8 cellular contexts compared by ENCODE assay signal in genomic region chr19:4066176-4066606, GRCh38. TPM values are rescaled to one million over a fixed set of nuclear protein-coding genes. Genes with fewer than 3 reads are reported as not detected.
DNase-seq lines count a peak whose midpoint lies in the region; ATAC-seq, FAIRE-seq and TF ChIP-seq lines count a peak whose summit lies in the region.

No MANE protein-coding gene starts in this region.

- no peak for TF ChIP-seq POLR2A in esophagus muscularis mucosa (IDR thresholded peaks at IDR 0.05; ENCODE audit: low read depth)
- TF ChIP-seq POLR2A in ovary (IDR thresholded peaks at IDR 0.05) = no peak

- H3K36me3 ChIP-seq in esophagus muscularis mucosa (peaks cover 0 to 9% (median 8%) of the 10 kb centered on the region in 4 donors), ovary (no peaks in the 10 kb centered on the region)

- H3K4me3 ChIP-seq in GM12864 (ENCODE audit: low read depth, low read length) (peak overlapping the region; percentile 83), esophagus muscularis mucosa (peak overlapping the region; percentile 90 to 100 (median 100)), ovary (peak overlapping the region; percentile 91)

- H3K9me3 ChIP-seq in esophagus muscularis mucosa (no peaks in the 10 kb centered on the region), ovary (no peaks in the 10 kb centered on the region)

- POLR2A ChIA-PET in activated CD4-positive, alpha-beta T cell treated with anti-CD3 and anti-CD28 coated beads, Interleukin-2, amount 10 ng/mL, durations not matched to agents 7 days and 5 days (lab: Charles Lee) = no interaction called here

- peak overlapping the region; percentile 63 for H3K4me3 Mint-ChIP-seq in activated CD4-positive, alpha-beta T cell treated with anti-CD3 and anti-CD28 coated beads, Interleukin-2, amount 10 ng/mL, durations not matched to agents 7 days and 5 days

- H3K4me1 ChIP-seq in esophagus muscularis mucosa = peaks cover 28 to 51% (median 49%) of the 10 kb centered on the region in 4 donors
- H3K4me1 ChIP-seq in ovary (ENCODE audit: insufficient read depth) = peaks cover 27% of the 10 kb centered on the region

- no peaks in the 10 kb centered on the region for H3K27me3 ChIP-seq in esophagus muscularis mucosa
- no peaks in the 10 kb centered on the region for H3K27me3 ChIP-seq in ovary

- CTCF ChIA-PET in activated CD4-positive, alpha-beta T cell treated with anti-CD3 and anti-CD28 coated beads, Interleukin-2, amount 10 ng/mL, durations not matched to agents 7 days and 5 days (lab: Charles Lee) = no interaction called here

- WGBS in esophagus muscularis mucosa = no CpG with 5 or more reads among the region's 31 CpGs
- 0 to 1% (median 0%) methylated on average over 1 to 31 of the region's 31 CpGs for WGBS in ovary, 3 donors

- H3K9me3 Mint-ChIP-seq in activated CD4-positive, alpha-beta T cell treated with anti-CD3 and anti-CD28 coated beads, Interleukin-2, amount 10 ng/mL, durations not matched to agents 7 days and 5 days = no peaks in the 10 kb centered on the region

- intact Hi-C loops in esophagus muscularis mucosa (cut with DNase I) (loop anchor here (5.0 kb wide), 1 partner anchor 56 kb away; the partner anchor contains the start of gene MAP2K2), ovary (cut with DNase I) (no loop called here)

- no peak for DNase-seq in GM12864 (ENCODE audit: low read depth)
- peak; percentile 53 for DNase-seq in activated CD4-positive, alpha-beta T cell treated with anti-CD3 and anti-CD28 coated beads, Interleukin-2, amount 10 ng/mL, durations not matched to agents 7 days and 5 days
- no peak for DNase-seq in esophagus muscularis mucosa (ENCODE audit: extremely low spot score)
- peak; percentile 75 to 86 (median 85) for DNase-seq in ovary
- no peak for DNase-seq in frontal cortex (ENCODE audit: low spot score in 2 of 2)
- DNase-seq in NCI-H1092 (lab: John Stamatoyannopoulos, UW) = no peak
- DNase-seq in SHP77 (lab: John Stamatoyannopoulos, UW) = no peak

- no peaks in the 10 kb centered on the region for H3K27me3 Mint-ChIP-seq in activated CD4-positive, alpha-beta T cell treated with anti-CD3 and anti-CD28 coated beads, Interleukin-2, amount 10 ng/mL, durations not matched to agents 7 days and 5 days

- H3K27ac ChIP-seq in esophagus muscularis mucosa (replicated peaks in 1 of 4) (peak overlapping the region; percentile 98 to 99 (median 99)), ovary (peak overlapping the region; percentile 93 to 96)

- FAIRE-seq in frontal cortex (lab: Jason Lieb, UNC) = no peak

- H3K4me1 Mint-ChIP-seq in activated CD4-positive, alpha-beta T cell treated with anti-CD3 and anti-CD28 coated beads, Interleukin-2, amount 10 ng/mL, durations not matched to agents 7 days and 5 days = peaks cover 28% of the 10 kb centered on the region

- TF ChIP-seq EP300 in esophagus muscularis mucosa (IDR thresholded peaks at IDR 0.05) (no peak), ovary (IDR thresholded peaks at IDR 0.05) (no peak)

- no peak for TF ChIP-seq CTCF in GM12864 (IDR thresholded peaks at IDR 0.05; ENCODE audit: low read depth, low read length, missing control alignments)
- no peak for TF ChIP-seq CTCF in esophagus muscularis mucosa (IDR thresholded peaks at IDR 0.05)
- no peak for TF ChIP-seq CTCF in ovary (IDR thresholded peaks at IDR 0.05)

- no peak for ATAC-seq in HG03571 (IDR thresholded peaks at IDR 0.05; ENCODE audit: unreplicated experiment)

- peaks cover 4% of the 10 kb centered on the region for H3K36me3 Mint-ChIP-seq in activated CD4-positive, alpha-beta T cell treated with anti-CD3 and anti-CD28 coated beads, Interleukin-2, amount 10 ng/mL, durations not matched to agents 7 days and 5 days (ENCODE audit: low read depth)

- peak overlapping the region; percentile 77 for H3K27ac Mint-ChIP-seq in activated CD4-positive, alpha-beta T cell treated with anti-CD3 and anti-CD28 coated beads, Interleukin-2, amount 10 ng/mL, durations not matched to agents 7 days and 5 days

RNA-seq across cellular contexts. Expression of gene ZBTB7A, which starts 0.5 kb away (rescaled TPM):
- total RNA-seq in activated CD4-positive, alpha-beta T cell treated with anti-CD3 and anti-CD28 coated beads, Interleukin-2, amount 10 ng/mL, durations not matched to agents 7 days and 5 days = 10 to 100 TPM; 39.4 to 47.5 TPM
- total RNA-seq in esophagus muscularis mucosa = 100 to 1,000 TPM in 2 of 4 donors, 10 to 100 TPM in 2; 71.9 to 137 (median 114) TPM
- 10 to 100 TPM; 25.0 to 56.4 (median 38.7) TPM for total RNA-seq in ovary
- polyA plus RNA-seq in ovary = 10 to 100 TPM in 1 of 2 donors, 1 to 10 TPM in 1; 9.1 to 16.8 TPM
- 2.0 TPM for total RNA-seq in frontal cortex

RNA-seq across cellular contexts. Expression of gene MAP2K2, which starts 57.7 kb away (rescaled TPM):
- total RNA-seq in activated CD4-positive, alpha-beta T cell treated with anti-CD3 and anti-CD28 coated beads, Interleukin-2, amount 10 ng/mL, durations not matched to agents 7 days and 5 days = 100 to 1,000 TPM; 175 to 202 TPM
- total RNA-seq in esophagus muscularis mucosa (100 to 1,000 TPM in 2 of 4 donors, 10 to 100 TPM in 2; 59.0 to 145 (median 101) TPM), ovary (100 to 1,000 TPM in 5 of 7 donors, 10 to 100 TPM in 2; 39.9 to 130 (median 116) TPM), frontal cortex (99.1 TPM)
- 100 to 1,000 TPM; 108 to 136 TPM for polyA plus RNA-seq in ovary

RNA-seq across cellular contexts. Expression of gene PIAS4, which starts 58.7 kb away (rescaled TPM):
- 10 to 100 TPM; 33.3 to 40.4 TPM for total RNA-seq in activated CD4-positive, alpha-beta T cell treated with anti-CD3 and anti-CD28 coated beads, Interleukin-2, amount 10 ng/mL, durations not matched to agents 7 days and 5 days
- total RNA-seq in esophagus muscularis mucosa (10 to 100 TPM; 16.6 to 34.1 (median 24.8) TPM), ovary (10 to 100 TPM; 11.6 to 29.7 (median 23.6) TPM), frontal cortex (22.0 TPM)
- 10 to 100 TPM in 1 of 2 donors, 1 to 10 TPM in 1; 5.2 to 18.9 TPM for polyA plus RNA-seq in ovary

Comparison
In these comparisons a context has a peak if more than half of its experiments do, and no peak if none do; other contexts are left out.
1. DNase-seq: peak in activated CD4-positive, alpha-beta T cell treated with anti-CD3 and anti-CD28 coated beads, Interleukin-2, amount 10 ng/mL, durations not matched to agents 7 days and 5 days (single experiment) and ovary (5 of 5); none in GM12864 (single experiment), esophagus muscularis mucosa (single experiment), frontal cortex (0 of 2), NCI-H1092 (single experiment) and SHP77 (0 of 2).
2. Peak in every context shown above with its lines, with median percentiles within 50 percentile points of each other: H3K4me3 ChIP-seq.